1 cellular context compared by ENCODE assay signal in genomic region chr17:45177563-45177962, GRCh38.
TF ChIP-seq lines count a peak whose summit lies in the region.

No MANE protein-coding gene starts in this region.

TF ChIP-seq in H1, 55 proteins besides CTCF, POLR2A, EP300 and RAD21:
- TF ChIP-seq RNF2 (IDR thresholded peaks at IDR 0.05; ENCODE audit: borderline replicate concordance, low read depth, low read length, missing control alignments, poor library complexity, severe bottlenecking), result no peak
- TF ChIP-seq ATF3 (IDR thresholded peaks at IDR 0.05; ENCODE audit: insufficient read depth, low read depth, low read length), result no peak
- TF ChIP-seq SIN3A (conservative IDR thresholded peaks at IDR 0.05 in 1 of 2, IDR thresholded peaks at IDR 0.05 in 1 of 2; ENCODE audit: low read depth in 1 of 2, low read length in 2 of 2), result no peak
- TF ChIP-seq, protein P1, sequence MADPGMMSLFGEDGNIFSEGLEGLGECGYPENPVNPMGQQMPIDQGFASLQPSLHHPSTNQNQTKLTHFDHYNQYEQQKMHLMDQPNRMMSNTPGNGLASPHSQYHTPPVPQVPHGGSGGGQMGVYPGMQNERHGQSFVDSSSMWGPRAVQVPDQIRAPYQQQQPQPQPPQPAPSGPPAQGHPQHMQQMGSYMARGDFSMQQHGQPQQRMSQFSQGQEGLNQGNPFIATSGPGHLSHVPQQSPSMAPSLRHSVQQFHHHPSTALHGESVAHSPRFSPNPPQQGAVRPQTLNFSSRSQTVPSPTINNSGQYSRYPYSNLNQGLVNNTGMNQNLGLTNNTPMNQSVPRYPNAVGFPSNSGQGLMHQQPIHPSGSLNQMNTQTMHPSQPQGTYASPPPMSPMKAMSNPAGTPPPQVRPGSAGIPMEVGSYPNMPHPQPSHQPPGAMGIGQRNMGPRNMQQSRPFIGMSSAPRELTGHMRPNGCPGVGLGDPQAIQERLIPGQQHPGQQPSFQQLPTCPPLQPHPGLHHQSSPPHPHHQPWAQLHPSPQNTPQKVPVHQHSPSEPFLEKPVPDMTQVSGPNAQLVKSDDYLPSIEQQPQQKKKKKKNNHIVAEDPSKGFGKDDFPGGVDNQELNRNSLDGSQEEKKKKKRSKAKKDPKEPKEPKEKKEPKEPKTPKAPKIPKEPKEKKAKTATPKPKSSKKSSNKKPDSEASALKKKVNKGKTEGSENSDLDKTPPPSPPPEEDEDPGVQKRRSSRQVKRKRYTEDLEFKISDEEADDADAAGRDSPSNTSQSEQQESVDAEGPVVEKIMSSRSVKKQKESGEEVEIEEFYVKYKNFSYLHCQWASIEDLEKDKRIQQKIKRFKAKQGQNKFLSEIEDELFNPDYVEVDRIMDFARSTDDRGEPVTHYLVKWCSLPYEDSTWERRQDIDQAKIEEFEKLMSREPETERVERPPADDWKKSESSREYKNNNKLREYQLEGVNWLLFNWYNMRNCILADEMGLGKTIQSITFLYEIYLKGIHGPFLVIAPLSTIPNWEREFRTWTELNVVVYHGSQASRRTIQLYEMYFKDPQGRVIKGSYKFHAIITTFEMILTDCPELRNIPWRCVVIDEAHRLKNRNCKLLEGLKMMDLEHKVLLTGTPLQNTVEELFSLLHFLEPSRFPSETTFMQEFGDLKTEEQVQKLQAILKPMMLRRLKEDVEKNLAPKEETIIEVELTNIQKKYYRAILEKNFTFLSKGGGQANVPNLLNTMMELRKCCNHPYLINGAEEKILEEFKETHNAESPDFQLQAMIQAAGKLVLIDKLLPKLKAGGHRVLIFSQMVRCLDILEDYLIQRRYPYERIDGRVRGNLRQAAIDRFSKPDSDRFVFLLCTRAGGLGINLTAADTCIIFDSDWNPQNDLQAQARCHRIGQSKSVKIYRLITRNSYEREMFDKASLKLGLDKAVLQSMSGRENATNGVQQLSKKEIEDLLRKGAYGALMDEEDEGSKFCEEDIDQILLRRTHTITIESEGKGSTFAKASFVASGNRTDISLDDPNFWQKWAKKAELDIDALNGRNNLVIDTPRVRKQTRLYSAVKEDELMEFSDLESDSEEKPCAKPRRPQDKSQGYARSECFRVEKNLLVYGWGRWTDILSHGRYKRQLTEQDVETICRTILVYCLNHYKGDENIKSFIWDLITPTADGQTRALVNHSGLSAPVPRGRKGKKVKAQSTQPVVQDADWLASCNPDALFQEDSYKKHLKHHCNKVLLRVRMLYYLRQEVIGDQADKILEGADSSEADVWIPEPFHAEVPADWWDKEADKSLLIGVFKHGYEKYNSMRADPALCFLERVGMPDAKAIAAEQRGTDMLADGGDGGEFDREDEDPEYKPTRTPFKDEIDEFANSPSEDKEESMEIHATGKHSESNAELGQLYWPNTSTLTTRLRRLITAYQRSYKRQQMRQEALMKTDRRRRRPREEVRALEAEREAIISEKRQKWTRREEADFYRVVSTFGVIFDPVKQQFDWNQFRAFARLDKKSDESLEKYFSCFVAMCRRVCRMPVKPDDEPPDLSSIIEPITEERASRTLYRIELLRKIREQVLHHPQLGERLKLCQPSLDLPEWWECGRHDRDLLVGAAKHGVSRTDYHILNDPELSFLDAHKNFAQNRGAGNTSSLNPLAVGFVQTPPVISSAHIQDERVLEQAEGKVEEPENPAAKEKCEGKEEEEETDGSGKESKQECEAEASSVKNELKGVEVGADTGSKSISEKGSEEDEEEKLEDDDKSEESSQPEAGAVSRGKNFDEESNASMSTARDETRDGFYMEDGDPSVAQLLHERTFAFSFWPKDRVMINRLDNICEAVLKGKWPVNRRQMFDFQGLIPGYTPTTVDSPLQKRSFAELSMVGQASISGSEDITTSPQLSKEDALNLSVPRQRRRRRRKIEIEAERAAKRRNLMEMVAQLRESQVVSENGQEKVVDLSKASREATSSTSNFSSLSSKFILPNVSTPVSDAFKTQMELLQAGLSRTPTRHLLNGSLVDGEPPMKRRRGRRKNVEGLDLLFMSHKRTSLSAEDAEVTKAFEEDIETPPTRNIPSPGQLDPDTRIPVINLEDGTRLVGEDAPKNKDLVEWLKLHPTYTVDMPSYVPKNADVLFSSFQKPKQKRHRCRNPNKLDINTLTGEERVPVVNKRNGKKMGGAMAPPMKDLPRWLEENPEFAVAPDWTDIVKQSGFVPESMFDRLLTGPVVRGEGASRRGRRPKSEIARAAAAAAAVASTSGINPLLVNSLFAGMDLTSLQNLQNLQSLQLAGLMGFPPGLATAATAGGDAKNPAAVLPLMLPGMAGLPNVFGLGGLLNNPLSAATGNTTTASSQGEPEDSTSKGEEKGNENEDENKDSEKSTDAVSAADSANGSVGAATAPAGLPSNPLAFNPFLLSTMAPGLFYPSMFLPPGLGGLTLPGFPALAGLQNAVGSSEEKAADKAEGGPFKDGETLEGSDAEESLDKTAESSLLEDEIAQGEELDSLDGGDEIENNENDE (IDR thresholded peaks at IDR 0.05; ENCODE audit: insufficient replicate concordance, low read length), result no peak
- no peak for TF ChIP-seq MAX (IDR thresholded peaks at IDR 0.05)
- no peak for TF ChIP-seq SP4 (IDR thresholded peaks at IDR 0.05; ENCODE audit: low read length)
- TF ChIP-seq RBBP5 (IDR thresholded peaks at IDR 0.05; ENCODE audit: borderline replicate concordance, low read depth, low read length), result no peak
- no peak for TF ChIP-seq BCL11A (IDR thresholded peaks at IDR 0.05; ENCODE audit: low read depth in 2 of 2, low read length in 2 of 2)
- TF ChIP-seq GABPA (IDR thresholded peaks at IDR 0.05; ENCODE audit: borderline replicate concordance, insufficient read depth, low read length), result no peak
- TF ChIP-seq PHF8 (conservative IDR thresholded peaks at IDR 0.05; ENCODE audit: low read depth, low read length), result no peak
- no peak for TF ChIP-seq TBP (IDR thresholded peaks at IDR 0.05; ENCODE audit: low read depth, low read length)
- TF ChIP-seq ASH2L (IDR thresholded peaks at IDR 0.05; ENCODE audit: low read length), result no peak
- TF ChIP-seq JUN (IDR thresholded peaks at IDR 0.05; ENCODE audit: low read depth, low read length), result no peak
- TF ChIP-seq YY1 (IDR thresholded peaks at IDR 0.05; ENCODE audit: low read depth, low read length), result no peak
- no peak for TF ChIP-seq CEBPB (IDR thresholded peaks at IDR 0.05; ENCODE audit: low read depth, low read length)
TF ChIP-seq in H1: peak in this region for 0.
